ENCODE assay signal across 12 cellular contexts in the genomic region with DNA sequence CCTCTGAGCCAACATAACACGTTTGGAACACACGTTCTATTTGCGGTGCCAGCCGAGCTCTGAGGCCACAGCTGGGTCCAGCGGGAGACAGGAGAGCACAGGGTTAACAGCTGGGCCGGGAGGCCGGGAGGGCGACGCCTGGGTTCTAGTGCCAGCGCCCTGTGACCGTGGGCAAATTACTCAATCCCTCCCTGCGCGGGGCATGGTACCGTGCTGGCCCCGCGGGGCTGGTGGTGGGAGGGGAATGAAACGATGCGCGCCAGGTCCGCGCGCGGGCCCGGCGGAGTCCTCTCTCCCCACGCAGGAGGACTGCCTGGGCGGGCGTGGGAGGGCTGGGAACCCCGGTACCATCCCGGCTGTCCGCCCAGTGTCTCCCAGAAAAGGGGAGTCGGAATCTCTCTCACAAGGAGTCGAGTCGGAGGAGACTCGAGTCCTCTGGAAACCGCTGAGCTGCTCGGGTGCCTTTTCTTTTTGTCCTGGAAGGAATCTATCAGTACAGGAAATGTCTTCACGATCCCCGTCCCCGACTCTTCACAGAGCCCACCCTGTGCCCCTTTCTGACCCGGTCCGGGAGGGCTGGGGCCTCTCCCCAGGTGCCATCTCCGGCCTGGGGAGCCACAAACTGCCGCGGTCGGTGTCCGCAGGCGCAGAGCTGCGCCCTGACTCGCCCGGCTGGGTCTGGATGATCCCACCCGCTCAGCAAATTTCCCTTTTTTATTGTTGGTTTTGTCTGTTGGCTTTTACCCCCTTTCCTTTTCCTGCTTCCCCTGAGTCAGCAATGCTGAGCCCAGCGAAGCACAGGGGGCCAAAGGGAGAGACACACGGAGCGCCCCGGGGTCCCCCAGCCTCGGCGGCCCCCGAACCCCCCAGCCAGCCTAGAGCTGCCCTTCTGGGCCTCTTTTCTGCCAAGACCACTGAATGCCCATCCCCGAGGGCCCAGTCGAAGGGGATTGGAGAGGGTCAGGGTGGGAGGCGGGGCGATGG. TPM values are rescaled to one million over a fixed set of nuclear protein-coding genes. Genes with fewer than 3 reads are reported as not detected.
DNase-seq lines count a peak whose midpoint lies in the region; ATAC-seq, FAIRE-seq and TF ChIP-seq lines count a peak whose summit lies in the region.
"Had no signal": no experiment of that assay in that cellular context is flagged by ENCODE, and none has a peak within 500 bp of the region (broad histone marks: within the 10 kb centered on the region; RNA-seq: fewer than 3 reads in every experiment).

No MANE protein-coding gene starts in this region.

- no peak; a peak in 1 of 6 replicates for ATAC-seq in A549
- peak in 7 of 8 donors; percentile 14 to 42 (median 26) for ATAC-seq in heart right ventricle
- no peak for ATAC-seq in HG02885 (IDR thresholded peaks at IDR 0.05; ENCODE audit: poor library complexity, unreplicated experiment)
- no peak for ATAC-seq in HG03469 (IDR thresholded peaks at IDR 0.05; ENCODE audit: unreplicated experiment)

- H3K36me3 ChIP-seq in adipocyte (ENCODE audit: control insufficient read depth, insufficient read depth, low read length, severe bottlenecking): no peaks in the 10 kb centered on the region
- no peaks in the 10 kb centered on the region for H3K36me3 ChIP-seq in heart right ventricle
- H3K36me3 ChIP-seq in neutrophil: no peaks in the 10 kb centered on the region
- no peaks in the 10 kb centered on the region for H3K36me3 ChIP-seq in A673 (ENCODE audit: insufficient read depth, low read length, poor library complexity, severe bottlenecking)
- H3K36me3 ChIP-seq in PC-9 (ENCODE audit: low read depth): no peaks in the 10 kb centered on the region
- H3K36me3 ChIP-seq: BLaER1, transverse colon had no signal

- peak overlapping the region; percentile 72 for H3K9ac ChIP-seq in adipocyte (ENCODE audit: low read length)
- H3K9ac ChIP-seq: BLaER1 had no signal

- CTCF ChIA-PET in A549 (lab: Yijun Ruan, JAX): no interaction called here
- CTCF ChIA-PET in A673 (lab: Charles Lee): no interaction called here
- CTCF ChIA-PET in PC-9 (lab: Charles Lee): no interaction called here

- intact Hi-C loops in heart right ventricle (cut with DNase I) (no loop called here), A673 (cut with micrococcal nuclease; ENCODE audit: unreplicated experiment) (no loop called here), PC-9 (cut with micrococcal nuclease; ENCODE audit: unreplicated experiment) (no loop called here)

- DNase-seq in A549 (ENCODE audit: low read depth in 1 of 2, low spot score in 1 of 2) (no peak), adipocyte (ENCODE audit: low read depth) (peak; percentile 26), heart right ventricle (no peak), A673 (ENCODE audit: low spot score) (no peak), PC-9 (no peak)
- DNase-seq: midbrain, NCI-H1436, transverse colon had no signal

- H3K27me3 ChIP-seq in adipocyte (replicated peaks; ENCODE audit: control insufficient read depth, insufficient read depth, low read length): no peaks in the 10 kb centered on the region
- peaks cover 5 to 55% (median 51%) of the 10 kb centered on the region in 7 donors for H3K27me3 ChIP-seq in heart right ventricle
- H3K27me3 ChIP-seq in neutrophil: peaks cover 35% of the 10 kb centered on the region
- no peaks in the 10 kb centered on the region for H3K27me3 ChIP-seq in A673 (replicated peaks; ENCODE audit: insufficient read depth, low read depth, low read length, poor library complexity)
- H3K27me3 ChIP-seq in PC-9 (ENCODE audit: insufficient read depth, low read depth): no peaks in the 10 kb centered on the region
- H3K27me3 ChIP-seq: BLaER1 had no signal

- H4K20me1 ChIP-seq in PC-9 (ENCODE audit: insufficient read depth): no peaks in the 10 kb centered on the region
- H4K20me1 ChIP-seq: BLaER1 had no signal

- BruUV-seq in A673 (replicated peaks; lab: Mats Ljungman, UMichigan): no TSS peak
- BruUV-seq in PC-9 (replicated peaks; lab: Mats Ljungman, UMichigan): no TSS peak

- TF ChIP-seq CTCF in A549 (IDR thresholded peaks at IDR 0.05) (no peak), heart right ventricle (IDR thresholded peaks at IDR 0.05) (no peak), neutrophil (IDR thresholded peaks at IDR 0.05) (no peak), A673 (conservative IDR thresholded peaks at IDR 0.05; ENCODE audit: low read depth, low read length) (no peak), PC-9 (conservative IDR thresholded peaks at IDR 0.05) (no peak)

- TF ChIP-seq POLR2A in A549 (IDR thresholded peaks at IDR 0.05; ENCODE audit: low read length): no peak

- no peak overlapping the region for H3K4me3 ChIP-seq in A549
- H3K4me3 ChIP-seq in adipocyte (ENCODE audit: low read length): peak overlapping the region; percentile 62
- H3K4me3 ChIP-seq in heart right ventricle: peak overlapping the region in 9 of 10 donors; percentile 24 to 55 (median 44)
- H3K4me3 ChIP-seq in neutrophil (ENCODE audit: low read depth in 1 of 2, low read length in 1 of 2): peak overlapping the region; percentile 48 to 62
- H3K4me3 ChIP-seq in A673 (ENCODE audit: low read depth, low read length, poor library complexity, severe bottlenecking): no peak overlapping the region
- H3K4me3 ChIP-seq in PC-9: no peak overlapping the region
- H3K4me3 ChIP-seq: BLaER1 had no signal

- POLR2A ChIA-PET in A549 (lab: Yijun Ruan, JAX): no interaction called here
- POLR2A ChIA-PET in A673 (lab: Charles Lee; ENCODE audit: low non-redundant PET): no interaction called here
- POLR2A ChIA-PET in PC-9 (lab: Charles Lee; ENCODE audit: unreplicated experiment): no interaction called here

- peaks cover 8% of the 10 kb centered on the region for H3K4me1 ChIP-seq in A549
- peaks cover 52% of the 10 kb centered on the region for H3K4me1 ChIP-seq in adipocyte (ENCODE audit: control insufficient read depth, insufficient read depth, low read length)
- peaks cover 4 to 28% (median 23%) of the 10 kb centered on the region in 9 donors for H3K4me1 ChIP-seq in heart right ventricle
- peaks cover 14 to 16% of the 10 kb centered on the region in 2 experiments for H3K4me1 ChIP-seq in neutrophil (ENCODE audit: control insufficient read depth in 1 of 2, insufficient read depth in 1 of 2, low read depth in 1 of 2, low read length in 1 of 2)
- peaks cover 22% of the 10 kb centered on the region for H3K4me1 ChIP-seq in A673 (ENCODE audit: insufficient read depth, low read length, poor library complexity, severe bottlenecking)
- H3K4me1 ChIP-seq in PC-9 (replicated peaks; ENCODE audit: insufficient read depth): no peaks in the 10 kb centered on the region; the same call in 1 of the 2 replicates

- H3K4me2 ChIP-seq in A549 (no peak overlapping the region), PC-9 (no peak overlapping the region)
- H3K4me2 ChIP-seq: BLaER1 had no signal

- TF ChIP-seq EP300 in A549 (IDR thresholded peaks at IDR 0.05): no peak

- no peaks in the 10 kb centered on the region for H3K9me3 ChIP-seq in A549
- H3K9me3 ChIP-seq in adipocyte (ENCODE audit: control insufficient read depth, low read length): no peaks in the 10 kb centered on the region
- H3K9me3 ChIP-seq in heart right ventricle: no peaks in the 10 kb centered on the region
- no peaks in the 10 kb centered on the region for H3K9me3 ChIP-seq in neutrophil
- H3K9me3 ChIP-seq in A673 (ENCODE audit: low read depth, low read length, poor library complexity, severe bottlenecking): no peaks in the 10 kb centered on the region
- no peaks in the 10 kb centered on the region for H3K9me3 ChIP-seq in PC-9 (ENCODE audit: insufficient read depth, low read depth)
- H3K9me3 ChIP-seq: transverse colon had no signal

- H3K79me2 ChIP-seq in PC-9 (ENCODE audit: low read depth): no peaks in the 10 kb centered on the region

- WGBS in A549 (ENCODE audit: missing lambda C conversion rate): 83% methylated on average over 61 of the region's 63 CpGs
- WGBS in heart right ventricle, 2 donors: 3 to 5% methylated on average over 63 of the region's 63 CpGs

- no peak overlapping the region for H3K27ac ChIP-seq in A549
- H3K27ac ChIP-seq in heart right ventricle: no peak overlapping the region
- no peak overlapping the region for H3K27ac ChIP-seq in neutrophil
- no peak overlapping the region for H3K27ac ChIP-seq in A673 (ENCODE audit: low read depth, low read length, poor library complexity, severe bottlenecking)
- no peak overlapping the region for H3K27ac ChIP-seq in PC-9
- H3K27ac ChIP-seq: BLaER1, transverse colon had no signal

- no peaks in the 10 kb centered on the region for H3F3A ChIP-seq in PC-9 (ENCODE audit: insufficient read depth, low read depth)

- H2AFZ ChIP-seq in PC-9: no peak overlapping the region

- no peaks in the 10 kb centered on the region for H3K9me2 ChIP-seq in PC-9 (ENCODE audit: insufficient read depth)

- no peak for TF ChIP-seq RAD21 in A549 (conservative IDR thresholded peaks at IDR 0.05 in 1 of 2, IDR thresholded peaks at IDR 0.05 in 1 of 2)

- FAIRE-seq in A549 (lab: Jason Lieb, UNC): no peak

TF ChIP-seq in A549, 52 proteins besides CTCF, POLR2A, EP300 and RAD21:
- TF ChIP-seq, protein P1, sequence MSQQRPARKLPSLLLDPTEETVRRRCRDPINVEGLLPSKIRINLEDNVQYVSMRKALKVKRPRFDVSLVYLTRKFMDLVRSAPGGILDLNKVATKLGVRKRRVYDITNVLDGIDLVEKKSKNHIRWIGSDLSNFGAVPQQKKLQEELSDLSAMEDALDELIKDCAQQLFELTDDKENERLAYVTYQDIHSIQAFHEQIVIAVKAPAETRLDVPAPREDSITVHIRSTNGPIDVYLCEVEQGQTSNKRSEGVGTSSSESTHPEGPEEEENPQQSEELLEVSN (IDR thresholded peaks at IDR 0.05; ENCODE audit: borderline replicate concordance, low read depth): no peak
- peak; percentile 44 for TF ChIP-seq MAFK (IDR thresholded peaks at IDR 0.05; ENCODE audit: partially characterized antibody)
- no peak for TF ChIP-seq TFCP2L1 (CRISPR knock-in tag; IDR thresholded peaks at IDR 0.05)
- TF ChIP-seq, protein P2, sequence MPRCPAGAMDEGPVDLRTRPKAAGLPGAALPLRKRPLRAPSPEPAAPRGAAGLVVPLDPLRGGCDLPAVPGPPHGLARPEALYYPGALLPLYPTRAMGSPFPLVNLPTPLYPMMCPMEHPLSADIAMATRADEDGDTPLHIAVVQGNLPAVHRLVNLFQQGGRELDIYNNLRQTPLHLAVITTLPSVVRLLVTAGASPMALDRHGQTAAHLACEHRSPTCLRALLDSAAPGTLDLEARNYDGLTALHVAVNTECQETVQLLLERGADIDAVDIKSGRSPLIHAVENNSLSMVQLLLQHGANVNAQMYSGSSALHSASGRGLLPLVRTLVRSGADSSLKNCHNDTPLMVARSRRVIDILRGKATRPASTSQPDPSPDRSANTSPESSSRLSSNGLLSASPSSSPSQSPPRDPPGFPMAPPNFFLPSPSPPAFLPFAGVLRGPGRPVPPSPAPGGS (IDR thresholded peaks at IDR 0.05): no peak

RNA-seq across cellular contexts. Expression of a gene that starts 30.7 kb away (rescaled TPM):
- not detected in 2 replicates for polyA plus RNA-seq in A549 (2011; rRNA removed)
- not detected in 2 replicates for polyA plus RNA-seq in A549 (2012; cell fraction: cytosol; rRNA removed)
- polyA plus RNA-seq in A549 (2012; cell fraction: nucleus; rRNA removed): not detected in 2 replicates
- not detected in 3 replicates for polyA plus RNA-seq in A549 (2017; fragmentation: RNase III; extraction: RNeasy Plus Mini Kit Qiagen cat#74134 plus additional on column Dnase treatment)
- not detected in 2 replicates for polyA minus RNA-seq in A549 (2011; rRNA and poly(A)+ RNA removed)
- 1 to 10 TPM in 4 of 10 donors, under 1 TPM in 4, not detected in 2; 0.10 to 5.0 (median 1.0) TPM for total RNA-seq in heart right ventricle
- polyA plus RNA-seq in heart right ventricle: under 1 TPM; 0.13 to 0.73 TPM
- not detected in 2 replicates for total RNA-seq in A673 (2021)
- total RNA-seq in PC-9 (2021): not detected in 2 replicates

Comparison
In these comparisons a context has a peak if more than half of its experiments do, and no peak if none do; other contexts are left out.
1. ATAC-seq: peak in heart right ventricle (7 of 8); none in A549 (0 of 2), HG02885 (single experiment) and HG03469 (single experiment).
2. H3K4me3 ChIP-seq: peak in adipocyte (single experiment), heart right ventricle (9 of 10) and neutrophil (2 of 2); none in A549 (single experiment), A673 (single experiment) and PC-9 (single experiment).